Comparison of ENCODE assay signal across 8 cellular contexts in genomic region chr11:72598901-72599300, GRCh38.
DNase-seq lines count a peak whose midpoint lies in the region; ATAC-seq and TF ChIP-seq lines count a peak whose summit lies in the region.

No MANE protein-coding gene starts in this region.

- TF ChIP-seq EP300 in gastroesophageal sphincter (IDR thresholded peaks at IDR 0.05) = no peak

- H3K27me3 ChIP-seq in gastroesophageal sphincter (peaks cover 4% of the 10 kb centered on the region), prostate gland (replicated peaks; ENCODE audit: insufficient read depth) (no peaks in the 10 kb centered on the region)

- peak in 3 of 4 experiments; percentile 68 to 78 (median 73) for TF ChIP-seq CTCF in gastroesophageal sphincter (IDR thresholded peaks at IDR 0.05)
- TF ChIP-seq CTCF in prostate gland (IDR thresholded peaks at IDR 0.05) = peak in 3 of 4 experiments; percentile 47 to 48 (median 47)

- intact Hi-C loops in prostate gland (cut with DNase I) = loop anchor here (2.0 kb wide), 1 partner anchor 44 kb away; no protein-coding TSS in a partner anchor

- H3K4me3 ChIP-seq in gastroesophageal sphincter = no peak overlapping the region
- H3K4me3 ChIP-seq in prostate gland = no peak overlapping the region

- H3K36me3 ChIP-seq in gastroesophageal sphincter (peaks cover 0 to 18% of the 10 kb centered on the region in 2 donors), prostate gland (no peaks in the 10 kb centered on the region)

- ATAC-seq in gastroesophageal sphincter (peak; percentile 34), HG03469 (IDR thresholded peaks at IDR 0.05; ENCODE audit: unreplicated experiment) (no peak), HG02884 (IDR thresholded peaks at IDR 0.05; ENCODE audit: unreplicated experiment) (no peak)

- H3K4me1 ChIP-seq in gastroesophageal sphincter (peaks cover 0 to 8% (median 0%) of the 10 kb centered on the region in 3 donors), prostate gland (replicated peaks) (no peaks in the 10 kb centered on the region)

- H3K27ac ChIP-seq in gastroesophageal sphincter (no peak overlapping the region), prostate gland (no peak overlapping the region)

- 0 to 21% methylated on average over 1 to 5 of the region's 11 CpGs for WGBS in gastroesophageal sphincter (ENCODE audit: low coverage in 1 of 2), 2 donors
- 44% methylated on average over 11 of the region's 11 CpGs for WGBS in prostate gland

- TF ChIP-seq POLR2A in gastroesophageal sphincter (IDR thresholded peaks at IDR 0.05) = no peak
- no peak for TF ChIP-seq POLR2A in prostate gland (IDR thresholded peaks at IDR 0.05)

- H3K9me3 ChIP-seq in gastroesophageal sphincter = no peaks in the 10 kb centered on the region
- no peaks in the 10 kb centered on the region for H3K9me3 ChIP-seq in prostate gland

- DNase-seq in ELF-1 (ENCODE audit: low read depth, low spot score) = peak; percentile 69
- peak; percentile 58 for DNase-seq in SK-N-DZ (ENCODE audit: low spot score)
- DNase-seq in prostate gland (ENCODE audit: low spot score) = peak; percentile 16
- no peak for DNase-seq in NCI-H128 (lab: John Stamatoyannopoulos, UW; ENCODE audit: unreplicated experiment)
- no peak for DNase-seq in NCI-H774 (lab: John Stamatoyannopoulos, UW)

Comparison
In these comparisons a context has a peak if more than half of its experiments do, and no peak if none do; other contexts are left out.
1. DNase-seq: peak in ELF-1 (single experiment), SK-N-DZ (single experiment) and prostate gland (single experiment); none in NCI-H128 (single experiment) and NCI-H774 (single experiment).